Comparison of ENCODE assay signal across 11 cellular contexts in genomic region chr1:94579876-94580294, GRCh38. TPM values are rescaled to one million over a fixed set of nuclear protein-coding genes. Genes with fewer than 3 reads are reported as not detected.
DNase-seq lines count a peak whose midpoint lies in the region; ATAC-seq and TF ChIP-seq lines count a peak whose summit lies in the region.
"Had no signal": no experiment of that assay in that cellular context is flagged by ENCODE, and none has a peak within 500 bp of the region (broad histone marks: within the 10 kb centered on the region; RNA-seq: fewer than 3 reads in every experiment).

No MANE protein-coding gene starts in this region.

- H3K27ac ChIP-seq in AG04450 (ENCODE audit: low read depth, low read length) (peak overlapping the region; percentile 91), HUES48 (ENCODE audit: low read depth, low read length) (peak overlapping the region; percentile 50), mesenchymal stem cell (ENCODE audit: low read length, poor library complexity, severe bottlenecking) (peak overlapping the region; percentile 60)
- H3K27ac ChIP-seq in naive thymus-derived CD4-positive, alpha-beta T cell (ENCODE audit: low read depth, low read length): no peak overlapping the region
- H3K27ac ChIP-seq: vagina had no signal

- H3K4me1 ChIP-seq in HUES48 (ENCODE audit: control insufficient read depth, insufficient read depth, low read length) (no peaks in the 10 kb centered on the region; the same call in 1 of the 2 replicates), mesenchymal stem cell (ENCODE audit: control insufficient read depth, insufficient read depth, low read depth, low read length) (peaks cover 13% of the 10 kb centered on the region)
- no peaks in the 10 kb centered on the region for H3K4me1 ChIP-seq in naive thymus-derived CD4-positive, alpha-beta T cell (ENCODE audit: control insufficient read depth in 2 of 2, insufficient read depth in 2 of 2, low read length in 2 of 2)

- no peaks in the 10 kb centered on the region for H3K36me3 Mint-ChIP-seq in MCF 10A (ENCODE audit: insufficient read depth, unreplicated experiment)
- H3K36me3 Mint-ChIP-seq in endothelial cell (ENCODE audit: low read depth, unreplicated experiment): peaks cover 15% of the 10 kb centered on the region
- peaks cover 0 to 4% (median 0%) of the 10 kb centered on the region in 5 donors for H3K36me3 Mint-ChIP-seq in naive thymus-derived CD4-positive, alpha-beta T cell
- H3K36me3 Mint-ChIP-seq: CD4-positive, CD25-positive, alpha-beta regulatory T cell had no signal

- H3K4ac ChIP-seq in mesenchymal stem cell (ENCODE audit: low read depth in 1 of 2, low read length in 2 of 2): peak overlapping the region; percentile 92 to 94

- H3K9me3 ChIP-seq in AG04450 (ENCODE audit: control insufficient read depth, insufficient read depth, low read length): peaks cover 4% of the 10 kb centered on the region
- peaks cover 9% of the 10 kb centered on the region for H3K9me3 ChIP-seq in HUES48 (ENCODE audit: control insufficient read depth, insufficient read depth, low read length)
- H3K9me3 ChIP-seq in mesenchymal stem cell (ENCODE audit: control insufficient read depth, low read length): peaks cover 26% of the 10 kb centered on the region
- no peaks in the 10 kb centered on the region for H3K9me3 ChIP-seq in naive thymus-derived CD4-positive, alpha-beta T cell (ENCODE audit: control insufficient read depth in 2 of 3, low read length in 3 of 3)
- H3K9me3 ChIP-seq: vagina had no signal

- H3K27ac Mint-ChIP-seq in MCF 10A (ENCODE audit: low read depth, unreplicated experiment) (peak overlapping the region; percentile 46), endothelial cell (ENCODE audit: unreplicated experiment) (no peak overlapping the region)
- no peak overlapping the region for H3K27ac Mint-ChIP-seq in naive thymus-derived CD4-positive, alpha-beta T cell

- H3K4me3 ChIP-seq in AG04450 (ENCODE audit: low read depth, low read length) (0 out of 2 replicates have a peak overlapping the region, but pooled peaks have one; percentile 3), HUES48 (ENCODE audit: low read depth, low read length) (no peak overlapping the region), mesenchymal stem cell (ENCODE audit: insufficient read depth in 1 of 2, low read depth in 1 of 2, low read length in 2 of 2) (no peak overlapping the region)
- H3K4me3 ChIP-seq in naive thymus-derived CD4-positive, alpha-beta T cell (ENCODE audit: low read length): no peak overlapping the region
- H3K4me3 ChIP-seq: vagina had no signal

- H2BK15ac ChIP-seq in mesenchymal stem cell (ENCODE audit: low read depth, poor library complexity, severe bottlenecking): peak overlapping the region; percentile 38

- WGBS in mesenchymal stem cell: 2% methylated on average over 2 of the region's 2 CpGs

- ATAC-seq in naive thymus-derived CD4-positive, alpha-beta T cell: no peak

- POLR2A ChIA-PET in AG04450 (lab: Yijun Ruan, JAX) (interaction anchor here (0.6 to 1.5 kb wide), 9 partner anchors 19 to 164 kb away, joined by 3 to 5 read pairs (median 3); partner anchors contain the start of gene F3), MCF 10A (lab: Yijun Ruan, JAX) (interaction anchor here (0.7 to 2.7 kb wide), 6 partner anchors 13 to 212 kb away, joined by 3 to 21 read pairs (median 5); partner anchors contain the start of gene F3)
- POLR2A ChIA-PET in naive thymus-derived CD4-positive, alpha-beta T cell (lab: Charles Lee): no interaction called here

- peak overlapping the region; percentile 92 for H3K18ac ChIP-seq in mesenchymal stem cell (ENCODE audit: low read depth in 1 of 2, low read length in 2 of 2)

- no peak overlapping the region for H3K9ac ChIP-seq in HUES48 (ENCODE audit: low read depth, low read length)
- H3K9ac ChIP-seq in mesenchymal stem cell (ENCODE audit: low read length): no peak overlapping the region

- H2AK5ac ChIP-seq in mesenchymal stem cell (ENCODE audit: low read length, severe bottlenecking): no peak overlapping the region

- H2AFZ ChIP-seq in mesenchymal stem cell (ENCODE audit: low read depth, low read length): peak overlapping the region; percentile 29

- BruUV-seq in MCF 10A (replicated peaks; lab: Mats Ljungman, UMichigan): no TSS peak

- intact Hi-C loops in MCF 10A (cut with micrococcal nuclease): loop anchor here (5.0 kb wide), 1 partner anchor 38 kb away; the partner anchor contains the start of gene F3
- intact Hi-C loops in head of caudate nucleus (cut with DNase I): no loop called here
- intact Hi-C loops in naive thymus-derived CD4-positive, alpha-beta T cell (cut with micrococcal nuclease): no loop called here

- peaks cover 25% of the 10 kb centered on the region for H3K9me3 Mint-ChIP-seq in MCF 10A (ENCODE audit: unreplicated experiment)
- H3K9me3 Mint-ChIP-seq in endothelial cell (ENCODE audit: unreplicated experiment): no peaks in the 10 kb centered on the region
- H3K9me3 Mint-ChIP-seq in naive thymus-derived CD4-positive, alpha-beta T cell: peaks cover 6 to 34% (median 18%) of the 10 kb centered on the region in 11 donors

- H3K14ac ChIP-seq in mesenchymal stem cell (ENCODE audit: low read length in 2 of 2): peak overlapping the region in 1 of 2 experiments; percentile 68

- H3K4me1 Mint-ChIP-seq in MCF 10A (ENCODE audit: insufficient read depth, unreplicated experiment): peaks cover 33% of the 10 kb centered on the region
- H3K4me1 Mint-ChIP-seq in endothelial cell (ENCODE audit: unreplicated experiment): no peaks in the 10 kb centered on the region
- no peaks in the 10 kb centered on the region for H3K4me1 Mint-ChIP-seq in naive thymus-derived CD4-positive, alpha-beta T cell

- peak overlapping the region; percentile 80 for H2BK120ac ChIP-seq in mesenchymal stem cell (ENCODE audit: low read depth, low read length)

- CTCF ChIA-PET in AG04450 (lab: Charles Lee) (no interaction called here), MCF 10A (lab: Yijun Ruan, JAX) (interaction anchor here (0.6 to 1.2 kb wide), 6 partner anchors 9 to 93 kb away, joined by 3 to 4 read pairs (median 3); no protein-coding TSS in a partner anchor)
- CTCF ChIA-PET in naive thymus-derived CD4-positive, alpha-beta T cell (lab: Charles Lee): no interaction called here

- peak overlapping the region; percentile 94 for H4K91ac ChIP-seq in mesenchymal stem cell (ENCODE audit: low read length)

- H4K8ac ChIP-seq in mesenchymal stem cell (ENCODE audit: low read length): peak overlapping the region; percentile 50

- H2BK12ac ChIP-seq in mesenchymal stem cell (ENCODE audit: low read length in 2 of 2): peak overlapping the region; percentile 20 to 92

- H3K79me1 ChIP-seq in mesenchymal stem cell (replicated peaks; ENCODE audit: low read length, poor library complexity, severe bottlenecking): no peaks in the 10 kb centered on the region

- H3K4me2 ChIP-seq in mesenchymal stem cell (ENCODE audit: low read length, poor library complexity, severe bottlenecking): no peak overlapping the region

- no peak overlapping the region for H2BK5ac ChIP-seq in mesenchymal stem cell (ENCODE audit: low read depth, low read length, poor library complexity, severe bottlenecking)

- H3K27me3 Mint-ChIP-seq in MCF 10A (ENCODE audit: insufficient read depth, unreplicated experiment) (no peaks in the 10 kb centered on the region), endothelial cell (ENCODE audit: unreplicated experiment) (no peaks in the 10 kb centered on the region)
- peaks cover 8 to 46% (median 28%) of the 10 kb centered on the region in 5 donors for H3K27me3 Mint-ChIP-seq in naive thymus-derived CD4-positive, alpha-beta T cell
- H3K27me3 Mint-ChIP-seq: CD4-positive, CD25-positive, alpha-beta regulatory T cell had no signal

- H3K4me3 Mint-ChIP-seq in MCF 10A (ENCODE audit: unreplicated experiment) (no peak overlapping the region), endothelial cell (ENCODE audit: unreplicated experiment) (no peak overlapping the region)
- H3K4me3 Mint-ChIP-seq in naive thymus-derived CD4-positive, alpha-beta T cell: no peak overlapping the region
- H3K4me3 Mint-ChIP-seq: CD4-positive, CD25-positive, alpha-beta regulatory T cell had no signal

- DNase-seq in AG04450 (ENCODE audit: low read depth, low spot score) (peak; percentile 96), MCF 10A (ENCODE audit: unreplicated experiment) (peak; percentile 96), mesenchymal stem cell (peak; percentile 94), head of caudate nucleus (no peak), endothelial cell (ENCODE audit: low spot score) (no peak)
- no peak for DNase-seq in activated CD4-positive, alpha-beta T cell treated with anti-CD3 and anti-CD28 coated beads for 1 hour
- DNase-seq in naive thymus-derived CD4-positive, alpha-beta T cell: no peak
- DNase-seq: CD4-positive, CD25-positive, alpha-beta regulatory T cell; NCI-H2081 treated with DMSO at 0.1 percent for 48 hours had no signal

- H3K36me3 ChIP-seq in HUES48 (ENCODE audit: control insufficient read depth, insufficient read depth, low read length): no peaks in the 10 kb centered on the region
- no peaks in the 10 kb centered on the region for H3K36me3 ChIP-seq in mesenchymal stem cell (ENCODE audit: control insufficient read depth in 1 of 2, insufficient read depth in 2 of 2, low read depth in 1 of 2, low read length in 2 of 2)
- H3K36me3 ChIP-seq in naive thymus-derived CD4-positive, alpha-beta T cell (ENCODE audit: control insufficient read depth in 2 of 3, insufficient read depth in 3 of 3, low read length in 3 of 3): no peaks in the 10 kb centered on the region
- H3K36me3 ChIP-seq: vagina had no signal

- H3K23ac ChIP-seq in mesenchymal stem cell (ENCODE audit: low read length in 2 of 2): no peak overlapping the region

- H3K27me3 ChIP-seq in AG04450 (ENCODE audit: control insufficient read depth, insufficient read depth, low read length) (no peaks in the 10 kb centered on the region), HUES48 (ENCODE audit: control insufficient read depth, insufficient read depth, low read length) (no peaks in the 10 kb centered on the region), mesenchymal stem cell (ENCODE audit: control insufficient read depth in 1 of 2, insufficient read depth in 1 of 2, low read length in 2 of 2) (peaks cover 0 to 4% of the 10 kb centered on the region in 2 experiments)
- H3K27me3 ChIP-seq in naive thymus-derived CD4-positive, alpha-beta T cell (ENCODE audit: control insufficient read depth in 2 of 2, insufficient read depth in 2 of 2, low read length in 2 of 2): no peaks in the 10 kb centered on the region
- H3K27me3 ChIP-seq: vagina had no signal

- TF ChIP-seq CTCF in AG04450 (IDR thresholded peaks at IDR 0.05; ENCODE audit: low read depth, low read length): no peak
- no peak for TF ChIP-seq CTCF in MCF 10A (IDR thresholded peaks at IDR 0.05; ENCODE audit: unreplicated experiment)
- no peak for TF ChIP-seq CTCF in endothelial cell (IDR thresholded peaks at IDR 0.05; ENCODE audit: unreplicated experiment)

RNA-seq across cellular contexts. Expression of gene F3, which starts 38.3 kb away (rescaled TPM):
- polyA plus RNA-seq in AG04450 (2011; rRNA removed): 319 and 330 TPM in 2 replicates
- polyA minus RNA-seq in AG04450 (2011; rRNA and poly(A)+ RNA removed): 274 and 343 TPM in 2 replicates
- total RNA-seq in MCF 10A (2022): 173 and 296 TPM in 2 replicates
- 511 TPM for polyA plus RNA-seq in mesenchymal stem cell (2013, experiment 1 of 2)
- polyA plus RNA-seq in mesenchymal stem cell (2013, experiment 2 of 2): 536 TPM
- total RNA-seq in endothelial cell (ENCODE audit: unreplicated experiment): 1.4 TPM
- 1 to 10 TPM in 1 of 5 experiments, under 1 TPM in 1, not detected in 3; 0.69 to 1.7 TPM for total RNA-seq in naive thymus-derived CD4-positive, alpha-beta T cell
- polyA plus RNA-seq in naive thymus-derived CD4-positive, alpha-beta T cell: not detected
- total RNA-seq: CD4-positive, CD25-positive, alpha-beta regulatory T cell had no signal
- polyA plus RNA-seq: CD4-positive, CD25-positive, alpha-beta regulatory T cell had no signal

Comparison
In these comparisons a context has a peak if more than half of its experiments do, and no peak if none do; other contexts are left out.
1. DNase-seq: peak in AG04450 (single experiment), MCF 10A (single experiment) and mesenchymal stem cell (single experiment); none in head of caudate nucleus (0 of 42), activated CD4-positive, alpha-beta T cell treated with anti-CD3 and anti-CD28 coated beads for 1 hour (single experiment), endothelial cell (single experiment) and naive thymus-derived CD4-positive, alpha-beta T cell (0 of 9).
2. RNA of gene F3, which starts 38.3 kb away (total RNA-seq): 173 to 296 TPM in MCF 10A; 1.4 TPM in endothelial cell (single experiment) and 0.69 to 1.7 TPM in naive thymus-derived CD4-positive, alpha-beta T cell; every median in the first group is over 10 times any median in the second.